9 cellular contexts compared by ENCODE assay signal in the genomic region with DNA sequence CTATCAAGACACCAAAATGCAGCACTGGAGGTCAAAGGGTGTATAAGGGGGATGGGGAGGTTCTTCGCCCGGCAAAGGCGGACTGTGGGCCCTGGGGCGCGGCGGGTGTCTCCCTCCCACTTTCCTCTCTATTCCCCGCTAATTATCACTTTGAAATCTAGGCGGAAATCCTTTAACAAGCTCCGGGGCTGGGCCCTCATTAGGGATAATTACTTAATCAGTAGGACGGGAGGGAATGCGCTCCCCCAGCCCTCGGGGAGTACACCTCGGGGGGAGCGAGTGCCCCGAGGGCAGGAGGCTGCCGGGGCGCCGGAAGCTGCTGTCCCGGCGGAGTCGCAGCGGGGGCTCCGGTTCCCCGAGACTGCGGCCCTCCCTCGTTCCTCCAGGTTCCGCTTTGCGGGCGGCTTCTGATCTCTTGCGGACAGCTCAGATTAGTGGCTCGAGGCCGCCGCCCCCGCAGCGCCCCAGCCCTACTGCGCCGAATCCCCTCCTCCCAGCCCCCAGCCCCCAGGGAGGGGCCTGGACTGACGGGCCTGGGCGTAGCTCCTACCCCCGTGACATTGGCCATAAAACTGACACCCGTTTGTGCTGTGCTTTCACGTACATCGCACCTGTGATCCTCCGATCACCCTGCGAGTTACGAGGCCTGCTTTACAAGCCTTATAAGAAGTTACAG. TPM values are rescaled to one million over a fixed set of nuclear protein-coding genes. Genes with fewer than 3 reads are reported as not detected.
A peak's percentile ranks its signal among the peaks of the same experiment; 100 is the strongest.
DNase-seq lines count a peak whose midpoint lies in the region; ATAC-seq and TF ChIP-seq lines count a peak whose summit lies in the region.
"Had no signal": no experiment of that assay in that cellular context is flagged by ENCODE, and none has a peak within 500 bp of the region (broad histone marks: within the 10 kb centered on the region; RNA-seq: fewer than 3 reads in every experiment).

No MANE protein-coding gene starts in this region.

- DNase-seq in ELR (ENCODE audit: low read depth) (peak; percentile 58), SJCRH30 (peak; percentile 67 to 70), left ventricle myocardium inferior (peak; percentile 65), uterus (peak; percentile 42 to 76)
- peak; percentile 77 for DNase-seq in activated naive CD4-positive, alpha-beta T cell treated with anti-CD3 and anti-CD28 coated beads, Interleukin-2, amount 50 U/mL, for 16 hours

- no peak for TF ChIP-seq POLR2A in uterus (IDR thresholded peaks at IDR 0.05)

- TF ChIP-seq CTCF in left ventricle myocardium inferior (IDR thresholded peaks at IDR 0.05; ENCODE audit: borderline replicate concordance) (no peak), uterus (IDR thresholded peaks at IDR 0.05) (no peak)

- H3K9ac ChIP-seq in rectal smooth muscle tissue (ENCODE audit: low read length) = no peak overlapping the region

- intact Hi-C loops in left ventricle myocardium inferior (cut with micrococcal nuclease) = no loop called here
- intact Hi-C loops in uterus (cut with DNase I; ENCODE audit: low total_unique reads) = no loop called here

- H3K27ac ChIP-seq in SJCRH30 (no peak overlapping the region), left ventricle myocardium inferior (replicated peaks) (no peak overlapping the region), rectal smooth muscle tissue (ENCODE audit: low read depth, low read length) (no peak overlapping the region), uterus (peak overlapping the region; percentile 36 to 43)

- ATAC-seq in HG03025 (IDR thresholded peaks at IDR 0.05; ENCODE audit: low FRiP score, unreplicated experiment) (peak; percentile 58), GM21723 (IDR thresholded peaks at IDR 0.05; ENCODE audit: unreplicated experiment) (no peak)

- H3K4me1 ChIP-seq in SJCRH30 (peaks cover 5% of the 10 kb centered on the region), left ventricle myocardium inferior (peaks cover 14% of the 10 kb centered on the region), rectal smooth muscle tissue (ENCODE audit: control insufficient read depth, insufficient read depth, low read length) (peaks cover 4% of the 10 kb centered on the region), uterus (no peaks in the 10 kb centered on the region)

- no peaks in the 10 kb centered on the region for H3K9me3 ChIP-seq in SJCRH30 (replicated peaks)
- H3K9me3 ChIP-seq in left ventricle myocardium inferior (replicated peaks) = no peaks in the 10 kb centered on the region
- H3K9me3 ChIP-seq in uterus = no peaks in the 10 kb centered on the region

- peaks cover 4% of the 10 kb centered on the region; the same call in 1 of the 2 replicates for H3K27me3 ChIP-seq in SJCRH30
- peaks cover 21% of the 10 kb centered on the region for H3K27me3 ChIP-seq in left ventricle myocardium inferior (ENCODE audit: low read depth)
- peaks cover 12% of the 10 kb centered on the region for H3K27me3 ChIP-seq in rectal smooth muscle tissue (ENCODE audit: control insufficient read depth, insufficient read depth, low read length)
- H3K27me3 ChIP-seq in uterus = no peaks in the 10 kb centered on the region

- peak overlapping the region; percentile 56 for H3K4me3 ChIP-seq in SJCRH30
- H3K4me3 ChIP-seq in left ventricle myocardium inferior = peak overlapping the region; percentile 67
- peak overlapping the region; percentile 60 for H3K4me3 ChIP-seq in rectal smooth muscle tissue (ENCODE audit: low read length)
- H3K4me3 ChIP-seq in uterus = peak overlapping the region; percentile 33 to 43

- H3K36me3 ChIP-seq in SJCRH30 (no peaks in the 10 kb centered on the region), left ventricle myocardium inferior (no peaks in the 10 kb centered on the region), rectal smooth muscle tissue (ENCODE audit: control insufficient read depth, insufficient read depth, low read length) (no peaks in the 10 kb centered on the region), uterus (no peaks in the 10 kb centered on the region)

RNA-seq across cellular contexts. Expression of a gene that starts 14.7 kb away (rescaled TPM):
- total RNA-seq in SJCRH30 (2014; rRNA removed; shearing (Covaris generic)) = not detected in 2 replicates
- total RNA-seq in left ventricle myocardium inferior = not detected
- under 1 TPM in 1 of 4 donors, not detected in 3; under 0.01 TPM for total RNA-seq in uterus
- total RNA-seq: T-helper 2 cell treated with Interferon-gamma antibody and Interleukin-4, amounts not matched to agents 100 ng/mL and 5 ng/mL, for 36 hours had no signal

RNA-seq across cellular contexts. Expression of a gene that starts 23.5 kb away (rescaled TPM):
- not detected in 2 replicates for total RNA-seq in SJCRH30 (2014; rRNA removed; shearing (Covaris generic))
- total RNA-seq in left ventricle myocardium inferior (not detected), uterus (1 to 10 TPM in 1 of 4 donors, not detected in 3; 1.1 TPM)
- total RNA-seq: T-helper 2 cell treated with Interferon-gamma antibody and Interleukin-4, amounts not matched to agents 100 ng/mL and 5 ng/mL, for 36 hours had no signal

RNA-seq across cellular contexts. Expression of a gene that starts 28.0 kb away (rescaled TPM):
- not detected in 2 replicates for total RNA-seq in SJCRH30 (2014; rRNA removed; shearing (Covaris generic))
- not detected for total RNA-seq in left ventricle myocardium inferior
- under 1 TPM in 2 of 4 donors, not detected in 2; 0.28 to 0.59 TPM for total RNA-seq in uterus
- total RNA-seq: T-helper 2 cell treated with Interferon-gamma antibody and Interleukin-4, amounts not matched to agents 100 ng/mL and 5 ng/mL, for 36 hours had no signal

RNA-seq across cellular contexts. Expression of a gene that starts 41.5 kb away (rescaled TPM):
- 21.3 and 23.5 TPM in 2 replicates for total RNA-seq in SJCRH30 (2014; rRNA removed; shearing (Covaris generic))
- total RNA-seq in left ventricle myocardium inferior (21.0 TPM), uterus (10 to 100 TPM; 12.6 to 34.2 (median 22.4) TPM)

RNA-seq across cellular contexts. Expression of a gene that starts 47.5 kb away (rescaled TPM):
- total RNA-seq in SJCRH30 (2014; rRNA removed; shearing (Covaris generic)) = 15.1 and 24.2 TPM in 2 replicates
- total RNA-seq in left ventricle myocardium inferior (23.0 TPM), uterus (10 to 100 TPM in 3 of 4 donors, not detected in 1; 27.4 to 96.6 (median 65.2) TPM)

Comparison
In these comparisons a context has a peak if more than half of its experiments do, and no peak if none do; other contexts are left out.
1. H3K27ac ChIP-seq: peak in uterus (2 of 2); none in SJCRH30 (single experiment), left ventricle myocardium inferior (single experiment) and rectal smooth muscle tissue (single experiment).
2. Peak in every context shown above with its lines, with median percentiles within 50 percentile points of each other: DNase-seq and H3K4me3 ChIP-seq.